18 cellular contexts compared by ENCODE assay signal in genomic region chr12:89552376-89552775, GRCh38. TPM values are rescaled to one million over a fixed set of nuclear protein-coding genes. Genes with fewer than 3 reads are reported as not detected.
DNase-seq lines count a peak whose midpoint lies in the region; ATAC-seq, FAIRE-seq and TF ChIP-seq lines count a peak whose summit lies in the region.
"Had no signal": no experiment of that assay in that cellular context is flagged by ENCODE, and none has a peak within 500 bp of the region (broad histone marks: within the 10 kb centered on the region; RNA-seq: fewer than 3 reads in every experiment).

No MANE protein-coding gene starts in this region.

- POLR2A ChIA-PET in endothelial cell of umbilical vein (lab: Charles Lee) = no interaction called here

- H4K20me1 ChIP-seq in GM23248 (ENCODE audit: insufficient read depth) (no peaks in the 10 kb centered on the region), endothelial cell of umbilical vein (replicated peaks; ENCODE audit: control insufficient read depth, extremely low read depth, insufficient read depth, low read length) (no peaks in the 10 kb centered on the region)

- dilution Hi-C loops in endothelial cell of umbilical vein (cut with MboI; ENCODE audit: extremely low pct_ligation_motif_present, low sequenced_read_pairs) = no loop called here

- H3K4me1 Mint-ChIP-seq in stimulated activated naive CD8-positive, alpha-beta T cell treated with anti-CD3 and anti-CD28 coated beads, Interleukin-15, amount 100 ng/mL, for 72 hours = no peaks in the 10 kb centered on the region
- H3K4me1 Mint-ChIP-seq: CD8-positive, alpha-beta memory T cell had no signal

- H3K27me3 ChIP-seq in GM23248 (replicated peaks; ENCODE audit: insufficient read depth) (no peaks in the 10 kb centered on the region), endothelial cell of umbilical vein (ENCODE audit: control insufficient read depth in 2 of 2, insufficient read depth in 2 of 2, low read length in 2 of 2) (no peaks in the 10 kb centered on the region), colonic mucosa (no peaks in the 10 kb centered on the region)

- FAIRE-seq in endothelial cell of umbilical vein (lab: Jason Lieb, UNC) (peak; percentile 31), urothelium cell line (lab: Jason Lieb, UNC) (no peak)
- FAIRE-seq: GM12892, RCC 7860 had no signal

- H3K27ac ChIP-seq in GM23248 (no peak overlapping the region), endothelial cell of umbilical vein (ENCODE audit: insufficient read depth, low read depth, low read length) (no peak overlapping the region), colonic mucosa (no peak overlapping the region)

- H2AFZ ChIP-seq in GM23248 (no peak overlapping the region), endothelial cell of umbilical vein (ENCODE audit: low read depth, low read length) (no peak overlapping the region)

- no peak overlapping the region for H3K9ac ChIP-seq in GM23248
- no peak overlapping the region for H3K9ac ChIP-seq in endothelial cell of umbilical vein (replicated peaks; ENCODE audit: extremely low read depth, insufficient read depth, low read length)
- H3K9ac ChIP-seq in colonic mucosa (ENCODE audit: low read depth in 2 of 2, low read length in 2 of 2) = no peak overlapping the region

- H3K4me1 ChIP-seq in GM23248 (ENCODE audit: insufficient read depth) = peaks cover 7% of the 10 kb centered on the region
- peaks cover 2% of the 10 kb centered on the region for H3K4me1 ChIP-seq in endothelial cell of umbilical vein (ENCODE audit: control insufficient read depth, extremely low read depth, insufficient read depth, low read length)
- no peaks in the 10 kb centered on the region for H3K4me1 ChIP-seq in colonic mucosa

- no peaks in the 10 kb centered on the region for H3K27me3 Mint-ChIP-seq in stimulated activated naive CD8-positive, alpha-beta T cell treated with anti-CD3 and anti-CD28 coated beads, Interleukin-15, amount 100 ng/mL, for 72 hours

- H3K4me2 ChIP-seq in GM23248 (ENCODE audit: unreplicated experiment) (no peak overlapping the region), endothelial cell of umbilical vein (ENCODE audit: insufficient read depth, low read length) (no peak overlapping the region)

- BruUV-seq in endothelial cell of umbilical vein (replicated peaks; lab: Mats Ljungman, UMichigan) = no TSS peak

- H3K9me2 ChIP-seq in GM23248 (ENCODE audit: insufficient read depth) = no peaks in the 10 kb centered on the region

- H3K9me3 ChIP-seq in GM23248 (ENCODE audit: low read depth) = no peaks in the 10 kb centered on the region
- H3K9me3 ChIP-seq in endothelial cell of umbilical vein (replicated peaks; ENCODE audit: control insufficient read depth, insufficient read depth, low read length) = no peaks in the 10 kb centered on the region
- no peaks in the 10 kb centered on the region for H3K9me3 ChIP-seq in colonic mucosa

- H3K4me3 Mint-ChIP-seq in stimulated activated naive CD8-positive, alpha-beta T cell treated with anti-CD3 and anti-CD28 coated beads, Interleukin-15, amount 100 ng/mL, for 72 hours = no peak overlapping the region
- H3K4me3 Mint-ChIP-seq: CD8-positive, alpha-beta memory T cell; HFFc6 had no signal

- H3F3A ChIP-seq in GM23248 (ENCODE audit: insufficient read depth) = no peaks in the 10 kb centered on the region

- H3K9me3 Mint-ChIP-seq in stimulated activated naive CD8-positive, alpha-beta T cell treated with anti-CD3 and anti-CD28 coated beads, Interleukin-15, amount 100 ng/mL, for 72 hours = peaks cover 0 to 8% of the 10 kb centered on the region in 2 donors
- H3K9me3 Mint-ChIP-seq: HFFc6 had no signal

- intact Hi-C loops in endothelial cell of umbilical vein (cut with micrococcal nuclease) = no loop called here
- intact Hi-C loops in colonic mucosa (cut with DNase I) = no loop called here

- DNase-seq in GM23248 (peak; percentile 36), NCI-H226 (peak; percentile 6), endothelial cell of umbilical vein (ENCODE audit: low read depth, low spot score) (peak; percentile 21), kidney tubule cell (ENCODE audit: low spot score) (peak; percentile 35), colonic mucosa (no peak), urothelium cell line (ENCODE audit: low spot score) (no peak), NOMO-1 treated with DMSO at 0.1 percent for 48 hours (lab: John Stamatoyannopoulos, UW; ENCODE audit: unreplicated experiment) (no peak)
- no peak for DNase-seq in stimulated activated naive CD8-positive, alpha-beta T cell treated with anti-CD3 and anti-CD28 coated beads, Interleukin-15, amount 100 ng/mL, for 72 hours
- DNase-seq: C1 segment of cervical spinal cord; CD8-positive, alpha-beta memory T cell; DMS53; HFFc6; Karpas-422; NCI-H1092 treated with DMSO at 0.1 percent for 48 hours; NCI-H2081 had no signal

- TF ChIP-seq POLR2A in endothelial cell of umbilical vein (IDR thresholded peaks at IDR 0.05; ENCODE audit: low read depth, low read length) = no peak

- TF ChIP-seq CTCF in endothelial cell of umbilical vein (IDR thresholded peaks at IDR 0.05; ENCODE audit: extremely low read depth in 1 of 2, insufficient read depth in 1 of 2, low read depth in 1 of 2, low read length in 2 of 2) (no peak), colonic mucosa (IDR thresholded peaks at IDR 0.05) (no peak)

- H3K79me2 ChIP-seq in GM23248 (ENCODE audit: insufficient read depth) = no peaks in the 10 kb centered on the region
- no peaks in the 10 kb centered on the region for H3K79me2 ChIP-seq in endothelial cell of umbilical vein (ENCODE audit: control insufficient read depth, insufficient read depth, low read length)

- in situ Hi-C loops in GM23248 (cut with MboI) = no loop called here

- H3K4me3 ChIP-seq in GM23248 (no peak overlapping the region), endothelial cell of umbilical vein (replicated peaks in 1 of 3; ENCODE audit: insufficient read depth in 1 of 3, low read depth in 1 of 3, low read length in 3 of 3) (no peak overlapping the region), colonic mucosa (no peak overlapping the region)

- CTCF ChIA-PET in endothelial cell of umbilical vein (lab: Charles Lee) = interaction anchor here (0.9 to 2.3 kb wide), 3 partner anchors 9 to 14 kb away, joined by 3 to 11 read pairs (median 3); no protein-coding TSS in a partner anchor

- H3K9me1 ChIP-seq in endothelial cell of umbilical vein (replicated peaks; ENCODE audit: control insufficient read depth, extremely low read depth, insufficient read depth, low read length) = no peaks in the 10 kb centered on the region

- 8 to 17% methylated on average over 1 of the region's 1 CpG for WGBS in GM23248 (ENCODE audit: low coverage in 1 of 2, low lambda C conversion rate in 2 of 2, missing lambda C conversion rate in 2 of 2), 2 experiments

- ATAC-seq in stimulated activated naive CD8-positive, alpha-beta T cell treated with anti-CD3 and anti-CD28 coated beads, Interleukin-15, amount 100 ng/mL, for 72 hours = no peak
- ATAC-seq: Right ventricle myocardium inferior had no signal

- H3K36me3 ChIP-seq in GM23248 (ENCODE audit: low read depth) (no peaks in the 10 kb centered on the region), endothelial cell of umbilical vein (ENCODE audit: control insufficient read depth in 2 of 2, extremely low read depth in 1 of 2, insufficient read depth in 2 of 2, low read length in 2 of 2) (no peaks in the 10 kb centered on the region), colonic mucosa (no peaks in the 10 kb centered on the region)

- H3K27ac Mint-ChIP-seq in stimulated activated naive CD8-positive, alpha-beta T cell treated with anti-CD3 and anti-CD28 coated beads, Interleukin-15, amount 100 ng/mL, for 72 hours = no peak overlapping the region
- H3K27ac Mint-ChIP-seq: HFFc6 had no signal

TF ChIP-seq in endothelial cell of umbilical vein, 7 proteins besides CTCF, POLR2A, EP300 and RAD21:
- TF ChIP-seq JUN (IDR thresholded peaks at IDR 0.05; ENCODE audit: borderline replicate concordance, insufficient read depth, insufficient read length, low read depth) (peak; percentile 21), EZH2 (IDR thresholded peaks at IDR 0.05; ENCODE audit: borderline replicate concordance, low read depth, low read length, severe bottlenecking) (no peak), FOS (IDR thresholded peaks at IDR 0.05; ENCODE audit: borderline replicate concordance, insufficient read depth, low read length) (peak; percentile 41)

RNA-seq across cellular contexts. Expression of gene POC1B, which starts 26.5 kb away (rescaled TPM):
- 8.3 and 16.8 TPM in 2 replicates for total RNA-seq in GM23248 (2014; rRNA removed; shearing (Covaris generic))
- polyA plus RNA-seq in GM23248 (2016; fragmentation: Nextera tagmentation; extraction: Ambion mirVana) = 14.5 and 15.0 TPM in 2 replicates
- total RNA-seq in endothelial cell of umbilical vein = 18.2 and 22.9 TPM in 2 replicates
- polyA plus RNA-seq in endothelial cell of umbilical vein = 6.5 and 7.1 TPM in 2 replicates
- 9.4 and 10.4 TPM in 2 replicates for polyA plus RNA-seq in endothelial cell of umbilical vein (2011; cell fraction: cytosol; rRNA removed)
- 14.8 and 15.6 TPM in 2 replicates for polyA plus RNA-seq in endothelial cell of umbilical vein (2011; cell fraction: nucleus; rRNA removed)
- polyA plus RNA-seq in endothelial cell of umbilical vein (2012) = 14.4 and 16.9 TPM in 2 replicates
- 19.0 and 22.4 TPM in 2 replicates for polyA minus RNA-seq in endothelial cell of umbilical vein
- 6.8 TPM for polyA minus RNA-seq in endothelial cell of umbilical vein (2011; cell fraction: cytosol; rRNA and poly(A)+ RNA removed)
- 34.2 and 44.5 TPM in 2 replicates for polyA minus RNA-seq in endothelial cell of umbilical vein (2011; cell fraction: nucleus; rRNA and poly(A)+ RNA removed)
- total RNA-seq in colonic mucosa = 10 to 100 TPM; 31.4 to 32.0 TPM

RNA-seq across cellular contexts. Expression of gene GALNT4, which starts 27.8 kb away (rescaled TPM):
- 6.4 and 10.6 TPM in 2 replicates for total RNA-seq in GM23248 (2014; rRNA removed; shearing (Covaris generic))
- polyA plus RNA-seq in GM23248 (2016; fragmentation: Nextera tagmentation; extraction: Ambion mirVana) (6.4 and 7.3 TPM in 2 replicates), endothelial cell of umbilical vein (1.3 and 2.0 TPM in 2 replicates)
- total RNA-seq in endothelial cell of umbilical vein (9.8 and 10.9 TPM in 2 replicates), colonic mucosa (10 to 100 TPM; 37.2 to 54.4 TPM)
- 1.8 and 2.3 TPM in 2 replicates for polyA plus RNA-seq in endothelial cell of umbilical vein (2011; cell fraction: cytosol; rRNA removed)
- polyA plus RNA-seq in endothelial cell of umbilical vein (2011; cell fraction: nucleus; rRNA removed) = 2.0 and 3.5 TPM in 2 replicates
- 5.9 and 9.0 TPM in 2 replicates for polyA plus RNA-seq in endothelial cell of umbilical vein (2012)
- 3.4 and 4.5 TPM in 2 replicates for polyA minus RNA-seq in endothelial cell of umbilical vein
- not detected for polyA minus RNA-seq in endothelial cell of umbilical vein (2011; cell fraction: cytosol; rRNA and poly(A)+ RNA removed)
- 4.8 TPM in 2 replicates for polyA minus RNA-seq in endothelial cell of umbilical vein (2011; cell fraction: nucleus; rRNA and poly(A)+ RNA removed)

Comparison
In these comparisons a context has a peak if more than half of its experiments do, and no peak if none do; other contexts are left out.
1. DNase-seq: peak in GM23248 (single experiment), NCI-H226 (single experiment), endothelial cell of umbilical vein (single experiment) and kidney tubule cell (single experiment); none in stimulated activated naive CD8-positive, alpha-beta T cell treated with anti-CD3 and anti-CD28 coated beads, Interleukin-15, amount 100 ng/mL, for 72 hours (0 of 2), colonic mucosa (single experiment), urothelium cell line (single experiment) and NOMO-1 treated with DMSO at 0.1 percent for 48 hours (single experiment).